Comparison of ENCODE assay signal across 8 cellular contexts in genomic region chr13:51502206-51502651, GRCh38. TPM values are rescaled to one million over a fixed set of nuclear protein-coding genes. Genes with fewer than 3 reads are reported as not detected.
DNase-seq lines count a peak whose midpoint lies in the region; ATAC-seq and TF ChIP-seq lines count a peak whose summit lies in the region.

No MANE protein-coding gene starts in this region.

- no peaks in the 10 kb centered on the region for H3K36me3 Mint-ChIP-seq in activated CD8-positive, alpha-beta T cell treated with anti-CD3 and anti-CD28 coated beads for 36 hours (ENCODE audit: low read depth)
- H3K36me3 Mint-ChIP-seq in activated CD8-positive, alpha-beta T cell treated with anti-CD3 and anti-CD28 coated beads, Interleukin-2, amount 10 ng/mL, durations not matched to agents 7 days and 5 days (ENCODE audit: low read depth), result no peaks in the 10 kb centered on the region

- no peak overlapping the region for H3K4me3 Mint-ChIP-seq in activated CD8-positive, alpha-beta T cell treated with anti-CD3 and anti-CD28 coated beads for 36 hours
- no peak overlapping the region for H3K4me3 Mint-ChIP-seq in activated CD8-positive, alpha-beta T cell treated with anti-CD3 and anti-CD28 coated beads, Interleukin-2, amount 10 ng/mL, durations not matched to agents 7 days and 5 days

- peaks cover 17% of the 10 kb centered on the region for H3K4me1 Mint-ChIP-seq in activated CD8-positive, alpha-beta T cell treated with anti-CD3 and anti-CD28 coated beads for 36 hours (ENCODE audit: low read depth)
- H3K4me1 Mint-ChIP-seq in activated CD8-positive, alpha-beta T cell treated with anti-CD3 and anti-CD28 coated beads, Interleukin-2, amount 10 ng/mL, durations not matched to agents 7 days and 5 days (ENCODE audit: low read depth), result peaks cover 14% of the 10 kb centered on the region

- H3K27me3 Mint-ChIP-seq in activated CD8-positive, alpha-beta T cell treated with anti-CD3 and anti-CD28 coated beads for 36 hours, result peaks cover 8% of the 10 kb centered on the region
- peaks cover 13% of the 10 kb centered on the region for H3K27me3 Mint-ChIP-seq in activated CD8-positive, alpha-beta T cell treated with anti-CD3 and anti-CD28 coated beads, Interleukin-2, amount 10 ng/mL, durations not matched to agents 7 days and 5 days (ENCODE audit: low read depth)

- no peak overlapping the region for H3K27ac ChIP-seq in RWPE2 (ENCODE audit: poor library complexity, severe bottlenecking)

- H3K27me3 ChIP-seq in RWPE2 (ENCODE audit: insufficient read depth, poor library complexity, severe bottlenecking), result no peaks in the 10 kb centered on the region

- no peaks in the 10 kb centered on the region for H3K9me3 Mint-ChIP-seq in activated CD8-positive, alpha-beta T cell treated with anti-CD3 and anti-CD28 coated beads for 36 hours
- H3K9me3 Mint-ChIP-seq in activated CD8-positive, alpha-beta T cell treated with anti-CD3 and anti-CD28 coated beads, Interleukin-2, amount 10 ng/mL, durations not matched to agents 7 days and 5 days (ENCODE audit: insufficient read depth), result no peaks in the 10 kb centered on the region

- peak; percentile 65 for DNase-seq in activated CD8-positive, alpha-beta T cell treated with anti-CD3 and anti-CD28 coated beads for 36 hours
- no peak for DNase-seq in activated CD8-positive, alpha-beta T cell treated with anti-CD3 and anti-CD28 coated beads, Interleukin-2, amount 10 ng/mL, durations not matched to agents 7 days and 5 days
- DNase-seq in RWPE2 (ENCODE audit: low spot score), result no peak
- DNase-seq in stimulated activated CD4-positive, alpha-beta T cell treated with anti-CD3 and anti-CD28 coated beads, Interleukin-4, amount 100 ng/mL, for 24 hours, result peak; percentile 36
- DNase-seq in inferior parietal cortex (ENCODE audit: extremely low spot score), result no peak
- no peak for DNase-seq in NCI-H1417 (lab: John Stamatoyannopoulos, UW)
- no peak for DNase-seq in SKM-1 treated with dmso at 0.1 percent for 144 hours (lab: John Stamatoyannopoulos, UW; ENCODE audit: unreplicated experiment)

- POLR2A ChIA-PET in activated CD8-positive, alpha-beta T cell treated with anti-CD3 and anti-CD28 coated beads for 36 hours (lab: Charles Lee), result interaction anchor here (0.5 to 1.5 kb wide), 3 partner anchors 18 to 50 kb away, joined by 3 to 5 read pairs (median 3); partner anchors contain the start of gene INTS6
- POLR2A ChIA-PET in activated CD8-positive, alpha-beta T cell treated with anti-CD3 and anti-CD28 coated beads, Interleukin-2, amount 10 ng/mL, durations not matched to agents 7 days and 5 days (lab: Charles Lee), result no interaction called here

- H3K4me3 ChIP-seq in RWPE2 (ENCODE audit: severe bottlenecking), result no peak overlapping the region

- peaks cover 11% of the 10 kb centered on the region for H3K4me1 ChIP-seq in RWPE2 (ENCODE audit: insufficient read depth, poor library complexity, severe bottlenecking)

- no peaks in the 10 kb centered on the region for H3K9me3 ChIP-seq in RWPE2 (ENCODE audit: severe bottlenecking)

- H3K36me3 ChIP-seq in RWPE2 (ENCODE audit: low read depth), result no peaks in the 10 kb centered on the region

- TF ChIP-seq CTCF in activated CD8-positive, alpha-beta T cell treated with anti-CD3 and anti-CD28 coated beads for 36 hours (IDR thresholded peaks at IDR 0.05), result no peak
- no peak for TF ChIP-seq CTCF in RWPE2 (IDR thresholded peaks at IDR 0.05; ENCODE audit: poor library complexity, severe bottlenecking)

- intact Hi-C loops in activated CD8-positive, alpha-beta T cell treated with anti-CD3 and anti-CD28 coated beads for 36 hours (cut with micrococcal nuclease), result no loop called here

- CTCF ChIA-PET in activated CD8-positive, alpha-beta T cell treated with anti-CD3 and anti-CD28 coated beads for 36 hours (lab: Charles Lee), result interaction anchor here (0.7 kb wide), 1 partner anchor 296 kb away, joined by 3 read pairs; no protein-coding TSS in a partner anchor
- CTCF ChIA-PET in activated CD8-positive, alpha-beta T cell treated with anti-CD3 and anti-CD28 coated beads, Interleukin-2, amount 10 ng/mL, durations not matched to agents 7 days and 5 days (lab: Charles Lee), result no interaction called here

- ATAC-seq in activated CD8-positive, alpha-beta T cell treated with anti-CD3 and anti-CD28 coated beads for 36 hours, result peak; percentile 93
- no peak for ATAC-seq in activated CD8-positive, alpha-beta T cell treated with anti-CD3 and anti-CD28 coated beads, Interleukin-2, amount 10 ng/mL, durations not matched to agents 7 days and 5 days
- ATAC-seq in HG02610 (IDR thresholded peaks at IDR 0.05; ENCODE audit: unreplicated experiment) (peak; percentile 99), RWPE2 (ENCODE audit: low read depth) (peak; percentile 17; the same call in 1 of the 3 replicates)

- H3K27ac Mint-ChIP-seq in activated CD8-positive, alpha-beta T cell treated with anti-CD3 and anti-CD28 coated beads for 36 hours, result peak overlapping the region; percentile 72
- no peak overlapping the region for H3K27ac Mint-ChIP-seq in activated CD8-positive, alpha-beta T cell treated with anti-CD3 and anti-CD28 coated beads, Interleukin-2, amount 10 ng/mL, durations not matched to agents 7 days and 5 days

RNA-seq across cellular contexts. Expression of gene INTS6, which starts 49.4 kb away (rescaled TPM):
- total RNA-seq in activated CD8-positive, alpha-beta T cell treated with anti-CD3 and anti-CD28 coated beads for 36 hours, result 10 to 100 TPM; 52.4 to 54.5 TPM
- total RNA-seq in activated CD8-positive, alpha-beta T cell treated with anti-CD3 and anti-CD28 coated beads, Interleukin-2, amount 10 ng/mL, durations not matched to agents 7 days and 5 days, result 10 to 100 TPM; 48.9 to 52.0 TPM

Comparison
In these comparisons a context has a peak if more than half of its experiments do, and no peak if none do; other contexts are left out.
1. DNase-seq: peak in activated CD8-positive, alpha-beta T cell treated with anti-CD3 and anti-CD28 coated beads for 36 hours (single experiment) and stimulated activated CD4-positive, alpha-beta T cell treated with anti-CD3 and anti-CD28 coated beads, Interleukin-4, amount 100 ng/mL, for 24 hours (single experiment); none in activated CD8-positive, alpha-beta T cell treated with anti-CD3 and anti-CD28 coated beads, Interleukin-2, amount 10 ng/mL, durations not matched to agents 7 days and 5 days (single experiment), RWPE2 (single experiment), inferior parietal cortex (single experiment), NCI-H1417 (0 of 3) and SKM-1 treated with dmso at 0.1 percent for 144 hours (single experiment).